Comparison of ENCODE assay signal across 23 cellular contexts in the genomic region with DNA sequence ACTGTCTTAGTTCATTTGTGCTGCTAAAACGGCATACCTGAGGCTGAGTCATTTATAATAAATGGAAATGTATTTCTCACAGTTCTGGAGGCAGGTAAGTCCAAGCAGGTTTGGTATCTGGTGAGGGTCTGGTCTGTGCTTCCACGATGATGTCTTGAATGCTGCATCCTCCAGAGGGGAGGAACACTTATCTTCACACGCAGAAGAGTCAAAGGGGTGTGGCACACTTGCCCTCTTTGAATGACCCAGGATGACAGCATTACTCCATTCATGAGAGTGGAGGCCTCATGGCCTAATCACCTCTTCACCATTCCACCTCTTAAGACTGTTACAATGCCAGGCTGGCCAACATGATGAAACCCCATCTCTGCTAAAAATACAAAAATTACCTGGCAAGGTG.
"Had no signal": no experiment of that assay in that cellular context is flagged by ENCODE, and none has a peak within 500 bp of the region (broad histone marks: within the 10 kb centered on the region; RNA-seq: fewer than 3 reads in every experiment).

No MANE protein-coding gene starts in this region.

- H3K4me3 Mint-ChIP-seq: mesothelial cell of epicardium; naive B cell; natural killer cell; nephron progenitor cell; neural progenitor cell; stimulated activated memory B cell treated with anti-CD40 and anti-IgM and Interleukin-4, amounts not matched to agents 10 μg/mL and 1 μg/mL and 100 μg/mL, for 72 hours; stimulated activated naive CD8-positive, alpha-beta T cell treated with anti-CD3 and anti-CD28 coated beads, Interleukin-15, amount 100 ng/mL, for 72 hours; type B pancreatic cell had no signal

- H3K9me3 ChIP-seq: left ventricle myocardium inferior, ovary, prostate gland, right lobe of liver, tibial nerve had no signal

- ATAC-seq: natural killer cell; stimulated activated memory B cell treated with anti-CD40 and anti-IgM and Interleukin-4, amounts not matched to agents 10 μg/mL and 1 μg/mL and 100 μg/mL, for 72 hours; stimulated activated naive CD8-positive, alpha-beta T cell treated with anti-CD3 and anti-CD28 coated beads, Interleukin-15, amount 100 ng/mL, for 72 hours had no signal

- H3K4me1 ChIP-seq: neural progenitor cell, prostate gland, right lobe of liver had no signal

- H3K4me1 Mint-ChIP-seq: mesothelial cell of epicardium; naive B cell; stimulated activated memory B cell treated with anti-CD40 and anti-IgM and Interleukin-4, amounts not matched to agents 10 μg/mL and 1 μg/mL and 100 μg/mL, for 72 hours had no signal

- H3K27me3 Mint-ChIP-seq: stimulated activated naive CD8-positive, alpha-beta T cell treated with anti-CD3 and anti-CD28 coated beads, Interleukin-15, amount 100 ng/mL, for 72 hours had no signal

- H3K27ac ChIP-seq: neural progenitor cell, ovary, prostate gland, right lobe of liver had no signal

- H3K36me3 Mint-ChIP-seq: mesothelial cell of epicardium; naive B cell; natural killer cell; neural progenitor cell; stimulated activated memory B cell treated with anti-CD40 and anti-IgM and Interleukin-4, amounts not matched to agents 10 μg/mL and 1 μg/mL and 100 μg/mL, for 72 hours; type B pancreatic cell had no signal

- H3K27ac Mint-ChIP-seq: mesothelial cell of epicardium; natural killer cell; nephron progenitor cell; neural progenitor cell; stimulated activated memory B cell treated with anti-CD40 and anti-IgM and Interleukin-4, amounts not matched to agents 10 μg/mL and 1 μg/mL and 100 μg/mL, for 72 hours; stimulated activated naive CD8-positive, alpha-beta T cell treated with anti-CD3 and anti-CD28 coated beads, Interleukin-15, amount 100 ng/mL, for 72 hours; type B pancreatic cell had no signal

- DNase-seq: islet precursor cell; left ventricle myocardium inferior; mesendoderm; naive B cell; natural killer cell; nephron progenitor cell; ovary; retina; right lobe of liver; stimulated activated CD4-positive, alpha-beta T cell treated with anti-CD3 and anti-CD28 coated beads, Interleukin-1b, Interleukin-23, amount 100 ng/mL, for 48 hours; stimulated activated CD4-positive, alpha-beta T cell treated with anti-CD3 and anti-CD28 coated beads, Interleukin-2, amount 100 ng/mL, for 48 hours; stimulated activated CD4-positive, alpha-beta T cell treated with anti-CD3 and anti-CD28 coated beads, Interleukin-4, amount 100 ng/mL, for 4 hours; stimulated activated CD8-positive, alpha-beta memory T cell treated with anti-CD3 and anti-CD28 coated beads, Interleukin-4, amount 100 ng/mL, for 48 hours; stimulated activated naive CD4-positive, alpha-beta T cell treated with Interleukin-2 at 50 U/mL for 16 hours; stimulated activated naive CD8-positive, alpha-beta T cell treated with anti-CD3 and anti-CD28 coated beads, Interleukin-15, amount 100 ng/mL, for 72 hours had no signal

- H3K4me3 ChIP-seq: left ventricle myocardium inferior, lung, neural progenitor cell, ovary, prostate gland, right lobe of liver, smooth muscle cell, tibial nerve had no signal

- H3K9me3 Mint-ChIP-seq: mesothelial cell of epicardium; naive B cell; natural killer cell; neural progenitor cell; stimulated activated memory B cell treated with anti-CD40 and anti-IgM and Interleukin-4, amounts not matched to agents 10 μg/mL and 1 μg/mL and 100 μg/mL, for 72 hours; stimulated activated naive CD8-positive, alpha-beta T cell treated with anti-CD3 and anti-CD28 coated beads, Interleukin-15, amount 100 ng/mL, for 72 hours; type B pancreatic cell had no signal

- H3K27me3 ChIP-seq: neural progenitor cell, ovary, right lobe of liver, tibial nerve had no signal

- H3K36me3 ChIP-seq: left ventricle myocardium inferior, neural progenitor cell, ovary, prostate gland, right lobe of liver, tibial nerve had no signal
